ENCODE assay signal across 8 cellular contexts in genomic region chr1:20733361-20733975, GRCh38. TPM values are rescaled to one million over a fixed set of nuclear protein-coding genes. Genes with fewer than 3 reads are reported as not detected.
DNase-seq lines count a peak whose midpoint lies in the region; ATAC-seq and TF ChIP-seq lines count a peak whose summit lies in the region.

No MANE protein-coding gene starts in this region.

- H3K9me3 ChIP-seq in T-helper 17 cell (ENCODE audit: control insufficient read depth, low read length, poor library complexity, severe bottlenecking) (no peaks in the 10 kb centered on the region), right atrium auricular region (no peaks in the 10 kb centered on the region)

- peaks cover 0 to 29% of the 10 kb centered on the region in 2 donors for H3K4me1 ChIP-seq in right atrium auricular region

- peak overlapping the region; percentile 71 to 74 for H3K27ac ChIP-seq in right atrium auricular region

- H3K4me3 Mint-ChIP-seq in T-helper 17 cell: peak overlapping the region; percentile 95
- peak overlapping the region; percentile 83 for H3K4me3 Mint-ChIP-seq in stimulated activated naive CD8-positive, alpha-beta T cell treated with anti-CD3 and anti-CD28 coated beads, Interleukin-15, Interleukin-2, amounts not matched to agents 100 ng/mL and 50 ng/mL, for 24 hours

- DNase-seq in NCI-H1105 treated with DMSO at 0.1 percent for 48 hours (lab: John Stamatoyannopoulos, UW) (peak; percentile 32), NCI-H1105 (lab: John Stamatoyannopoulos, UW) (no peak), T-helper 17 cell (no peak), right atrium auricular region (ENCODE audit: low spot score) (peak; percentile 54), NCI-H2029 treated with DMSO at 0.1 percent for 48 hours (lab: John Stamatoyannopoulos, UW) (no peak)
- no peak for DNase-seq in activated CD4-positive, CD25-positive, alpha-beta regulatory T cell treated with anti-CD3 and anti-CD28 coated beads, Interleukin-2, amount 50 U/mL, for 72 hours
- DNase-seq in stimulated activated CD4-positive, alpha-beta T cell treated with anti-CD3 and anti-CD28 coated beads, Interleukin-15, amount 100 ng/mL, for 24 hours: no peak

- peaks cover 17% of the 10 kb centered on the region for H3K4me1 Mint-ChIP-seq in T-helper 17 cell
- peaks cover 21% of the 10 kb centered on the region for H3K4me1 Mint-ChIP-seq in stimulated activated naive CD8-positive, alpha-beta T cell treated with anti-CD3 and anti-CD28 coated beads, Interleukin-15, Interleukin-2, amounts not matched to agents 100 ng/mL and 50 ng/mL, for 24 hours (ENCODE audit: low read depth)

- H3K36me3 ChIP-seq in right atrium auricular region: no peaks in the 10 kb centered on the region

- peak overlapping the region in 1 of 2 donors; percentile 58 for H3K4me3 ChIP-seq in right atrium auricular region

- H3K27me3 Mint-ChIP-seq in T-helper 17 cell: peaks cover 5% of the 10 kb centered on the region
- H3K27me3 Mint-ChIP-seq in stimulated activated naive CD8-positive, alpha-beta T cell treated with anti-CD3 and anti-CD28 coated beads, Interleukin-15, Interleukin-2, amounts not matched to agents 100 ng/mL and 50 ng/mL, for 24 hours: peaks cover 16% of the 10 kb centered on the region

- peaks cover 3% of the 10 kb centered on the region for H3K36me3 Mint-ChIP-seq in T-helper 17 cell (ENCODE audit: low read depth)
- peaks cover 15% of the 10 kb centered on the region for H3K36me3 Mint-ChIP-seq in stimulated activated naive CD8-positive, alpha-beta T cell treated with anti-CD3 and anti-CD28 coated beads, Interleukin-15, Interleukin-2, amounts not matched to agents 100 ng/mL and 50 ng/mL, for 24 hours (ENCODE audit: low read depth)

- no peak for TF ChIP-seq CTCF in right atrium auricular region (IDR thresholded peaks at IDR 0.05)

- ATAC-seq in T-helper 17 cell: peak; percentile 29

- H3K27ac Mint-ChIP-seq in T-helper 17 cell: peak overlapping the region; percentile 89
- H3K27ac Mint-ChIP-seq in stimulated activated naive CD8-positive, alpha-beta T cell treated with anti-CD3 and anti-CD28 coated beads, Interleukin-15, Interleukin-2, amounts not matched to agents 100 ng/mL and 50 ng/mL, for 24 hours: peak overlapping the region; percentile 45

- no peaks in the 10 kb centered on the region for H3K9me3 Mint-ChIP-seq in stimulated activated naive CD8-positive, alpha-beta T cell treated with anti-CD3 and anti-CD28 coated beads, Interleukin-15, Interleukin-2, amounts not matched to agents 100 ng/mL and 50 ng/mL, for 24 hours

- H3K27me3 ChIP-seq in right atrium auricular region: peaks cover 0 to 4% of the 10 kb centered on the region in 2 donors

RNA-seq across cellular contexts. Expression of gene SH2D5, which starts 1.0 kb away (rescaled TPM):
- total RNA-seq in T-helper 17 cell (not detected), right atrium auricular region (under 1 TPM in 1 of 2 donors, not detected in 1; 0.63 TPM)

RNA-seq across cellular contexts. Expression of gene KIF17, which starts 15.7 kb away (rescaled TPM):
- total RNA-seq in T-helper 17 cell (under 1 TPM in 1 of 2 donors, not detected in 1; 0.42 TPM), right atrium auricular region (1 to 10 TPM; 2.6 to 6.0 TPM)

RNA-seq across cellular contexts. Expression of gene HP1BP3, which starts 53.6 kb away (rescaled TPM):
- 100 to 1,000 TPM; 210 to 230 TPM for total RNA-seq in T-helper 17 cell
- 100 to 1,000 TPM; 106 to 115 TPM for total RNA-seq in right atrium auricular region

Comparison
In these comparisons a context has a peak if more than half of its experiments do, and no peak if none do; other contexts are left out.
1. DNase-seq: peak in NCI-H1105 treated with DMSO at 0.1 percent for 48 hours (single experiment) and right atrium auricular region (single experiment); none in NCI-H1105 (single experiment), T-helper 17 cell (0 of 3), activated CD4-positive, CD25-positive, alpha-beta regulatory T cell treated with anti-CD3 and anti-CD28 coated beads, Interleukin-2, amount 50 U/mL, for 72 hours (single experiment), NCI-H2029 treated with DMSO at 0.1 percent for 48 hours (single experiment) and stimulated activated CD4-positive, alpha-beta T cell treated with anti-CD3 and anti-CD28 coated beads, Interleukin-15, amount 100 ng/mL, for 24 hours (single experiment).